Comparison of ENCODE assay signal across 11 cellular contexts in genomic region chr1:112544011-112544688, GRCh38. TPM values are rescaled to one million over a fixed set of nuclear protein-coding genes. Genes with fewer than 3 reads are reported as not detected.
DNase-seq lines count a peak whose midpoint lies in the region; ATAC-seq and TF ChIP-seq lines count a peak whose summit lies in the region.
"Had no signal": no experiment of that assay in that cellular context is flagged by ENCODE, and none has a peak within 500 bp of the region (broad histone marks: within the 10 kb centered on the region; RNA-seq: fewer than 3 reads in every experiment).

No MANE protein-coding gene starts in this region.

- peak overlapping the region; percentile 67 for H3K4me2 ChIP-seq in PC-3 (ENCODE audit: low read length)

- H3K4me3 ChIP-seq in PC-3 (ENCODE audit: low read length) (peak overlapping the region; percentile 28; the same call in 1 of the 2 replicates), epithelial cell of proximal tubule (ENCODE audit: low read depth, low read length) (no peak overlapping the region)
- H3K4me3 ChIP-seq in effector memory CD4-positive, alpha-beta T cell (ENCODE audit: insufficient read depth, low read depth, low read length, poor library complexity, severe bottlenecking), result no peak overlapping the region

- H3K27me3 ChIP-seq in PC-3 (ENCODE audit: low read length), result no peaks in the 10 kb centered on the region
- no peaks in the 10 kb centered on the region for H3K27me3 ChIP-seq in effector memory CD4-positive, alpha-beta T cell (replicated peaks; ENCODE audit: control insufficient read depth, insufficient read depth, low read length, poor library complexity, severe bottlenecking)

- CTCF ChIA-PET in PC-3 (lab: Charles Lee), result interaction anchor here (0.8 to 1.4 kb wide), 3 partner anchors 15 to 150 kb away, joined by 3 to 6 read pairs (median 4); no protein-coding TSS in a partner anchor

- no peaks in the 10 kb centered on the region for H3K9me2 ChIP-seq in PC-3 (replicated peaks; ENCODE audit: low read length)

- peak; percentile 91 for ATAC-seq in PC-3

- no peak overlapping the region for H2AFZ ChIP-seq in PC-3 (ENCODE audit: low read length)
- H2AFZ ChIP-seq: parathyroid adenoma had no signal

- intact Hi-C loops in PC-3 (cut with micrococcal nuclease), result loop anchor here (2.0 to 5.0 kb wide), 3 partner anchors 15 to 71 kb away; no protein-coding TSS in a partner anchor
- intact Hi-C loops in head of caudate nucleus (cut with DNase I), result no loop called here

- peak overlapping the region; percentile 76 for H3K27ac ChIP-seq in PC-3 (ENCODE audit: low read length)
- H3K27ac ChIP-seq in effector memory CD4-positive, alpha-beta T cell (ENCODE audit: insufficient read depth, low read length, poor library complexity, severe bottlenecking), result no peak overlapping the region
- H3K27ac ChIP-seq: parathyroid adenoma, VCaP had no signal

- peaks cover 20% of the 10 kb centered on the region for H3K4me1 ChIP-seq in PC-3 (ENCODE audit: insufficient read depth, low read length)
- no peaks in the 10 kb centered on the region for H3K4me1 ChIP-seq in effector memory CD4-positive, alpha-beta T cell (ENCODE audit: control insufficient read depth, insufficient read depth, low read length, poor library complexity, severe bottlenecking)
- H3K4me1 ChIP-seq: parathyroid adenoma had no signal

- peaks cover 3% of the 10 kb centered on the region for H3K36me3 ChIP-seq in PC-3 (ENCODE audit: low read depth, low read length)
- H3K36me3 ChIP-seq in effector memory CD4-positive, alpha-beta T cell (ENCODE audit: control insufficient read depth, insufficient read depth, low read length), result no peaks in the 10 kb centered on the region

- H3K9ac ChIP-seq in PC-3 (ENCODE audit: low read length), result 0 out of 2 replicates have a peak overlapping the region, but pooled peaks have one; percentile 4
- H3K9ac ChIP-seq: parathyroid adenoma had no signal

- POLR2A ChIA-PET in PC-3 (lab: Charles Lee; ENCODE audit: unreplicated experiment), result interaction anchor here (0.6 to 1.1 kb wide), 3 partner anchors 17 to 131 kb away, joined by 3 to 13 read pairs (median 5); partner anchors contain the start of gene MOV10

- H3F3A ChIP-seq in PC-3 (ENCODE audit: low read length, unreplicated experiment), result peaks cover 3% of the 10 kb centered on the region

- no peaks in the 10 kb centered on the region for H4K20me1 ChIP-seq in PC-3 (ENCODE audit: low read length)

- in situ Hi-C loops in Caki2 (cut with HindIII; ENCODE audit: low pct_unique_long_range_greater_than_20kb, low sequenced_read_pairs), result no loop called here

- H3K79me2 ChIP-seq in PC-3 (ENCODE audit: low read length), result no peaks in the 10 kb centered on the region
- H3K79me2 ChIP-seq: parathyroid adenoma had no signal

- DNase-seq in Caki2 (ENCODE audit: low read depth) (peak; percentile 55), PC-3 (peak; percentile 91), epithelial cell of proximal tubule (ENCODE audit: low read depth) (peak; percentile 89), non-pigmented ciliary epithelial cell (ENCODE audit: low read depth) (peak; percentile 90), SIG-M5 treated with dmso at 0.1 percent for 504 hours (lab: John Stamatoyannopoulos, UW; ENCODE audit: unreplicated experiment) (no peak), ureter (ENCODE audit: low spot score) (no peak), head of caudate nucleus (no peak)
- DNase-seq in effector memory CD4-positive, alpha-beta T cell, result no peak
- DNase-seq: NCI-H1417 treated with DMSO at 0.1 percent for 48 hours had no signal

- H3K9me3 ChIP-seq in PC-3 (ENCODE audit: low read length), result no peaks in the 10 kb centered on the region
- H3K9me3 ChIP-seq in effector memory CD4-positive, alpha-beta T cell (ENCODE audit: control insufficient read depth, low read length), result no peaks in the 10 kb centered on the region

- no peak for TF ChIP-seq CTCF in PC-3 (conservative IDR thresholded peaks at IDR 0.05; ENCODE audit: low read depth, low read length)
- no peak for TF ChIP-seq CTCF in epithelial cell of proximal tubule (conservative IDR thresholded peaks at IDR 0.05; ENCODE audit: low read depth, low read length)

- BruUV-seq in PC-3 (replicated peaks; lab: Mats Ljungman, UMichigan), result TSS peak; percentile 77

RNA-seq across cellular contexts. Expression of gene WNT2B, which starts 35.4 kb away (rescaled TPM):
- 0.23 and 0.37 TPM in 2 replicates for total RNA-seq in Caki2 (2014; rRNA removed; shearing (Covaris generic); ENCODE audit: low replicate concordance)
- total RNA-seq in PC-3 (2014; rRNA removed) (0.46 and 0.55 TPM in 2 replicates), epithelial cell of proximal tubule (0.80 and 4.8 TPM in 2 replicates), ureter (5.6 TPM)

Comparison
In these comparisons a context has a peak if more than half of its experiments do, and no peak if none do; other contexts are left out.
1. DNase-seq: peak in Caki2 (single experiment), PC-3 (single experiment), epithelial cell of proximal tubule (single experiment) and non-pigmented ciliary epithelial cell (single experiment); none in SIG-M5 treated with dmso at 0.1 percent for 504 hours (single experiment), effector memory CD4-positive, alpha-beta T cell (0 of 3), ureter (single experiment) and head of caudate nucleus (0 of 42).